In genomic region chr4:89469512-89469911, GRCh38 we compare ENCODE assay signal across 1 cellular context.
TF ChIP-seq lines count a peak whose summit lies in the region.

No MANE protein-coding gene starts in this region.

TF ChIP-seq in GM12878, 131 proteins besides CTCF, POLR2A, EP300 and RAD21 (continued from another document):
- TF ChIP-seq HSF1 (IDR thresholded peaks at IDR 0.05; ENCODE audit: low read depth, low read length): no peak
- TF ChIP-seq NKRF (conservative IDR thresholded peaks at IDR 0.05): no peak
- no peak for TF ChIP-seq USF2 (IDR thresholded peaks at IDR 0.05; ENCODE audit: borderline replicate concordance, low read depth, low read length)
- no peak for TF ChIP-seq IRF4 (IDR thresholded peaks at IDR 0.05; ENCODE audit: low read depth, low read length)
- no peak for TF ChIP-seq RBBP5 (conservative IDR thresholded peaks at IDR 0.05)
- TF ChIP-seq ZNF24 (IDR thresholded peaks at IDR 0.05): no peak
- no peak for TF ChIP-seq ZNF687 (IDR thresholded peaks at IDR 0.05)
- no peak for TF ChIP-seq ETV6 (conservative IDR thresholded peaks at IDR 0.05 in 1 of 2, IDR thresholded peaks at IDR 0.05 in 1 of 2; ENCODE audit: borderline replicate concordance in 1 of 2, low read depth in 1 of 2)
TF ChIP-seq in GM12878: peak in this region for 0.
